13 cellular contexts compared by ENCODE assay signal in the genomic region with DNA sequence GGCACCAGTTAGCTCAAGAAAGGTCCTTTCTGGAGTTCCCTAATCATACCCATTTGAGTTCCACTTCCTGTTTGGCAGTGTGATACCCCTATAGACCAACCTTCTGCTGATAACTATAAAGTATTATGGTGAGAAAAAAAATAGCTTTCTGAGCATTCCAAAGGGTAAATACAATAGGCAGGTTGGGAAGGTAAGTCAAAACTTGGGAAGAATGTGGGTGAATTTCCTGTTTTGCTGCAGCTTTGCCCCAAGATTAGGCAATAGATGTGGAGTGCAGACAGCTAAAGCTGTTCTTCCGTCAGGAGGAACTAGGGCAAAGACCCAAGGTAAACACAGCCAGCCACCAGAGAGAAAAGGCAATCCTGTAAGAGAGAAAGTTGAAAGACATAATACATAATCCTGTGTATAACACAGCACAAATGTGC. TPM values are rescaled to one million over a fixed set of nuclear protein-coding genes. Genes with fewer than 3 reads are reported as not detected.
DNase-seq lines count a peak whose midpoint lies in the region; ATAC-seq and TF ChIP-seq lines count a peak whose summit lies in the region.
"Had no signal": no experiment of that assay in that cellular context is flagged by ENCODE, and none has a peak within 500 bp of the region (broad histone marks: within the 10 kb centered on the region; RNA-seq: fewer than 3 reads in every experiment).

No MANE protein-coding gene starts in this region.

- peak overlapping the region; percentile 11 to 73 (median 56) for H3K27ac ChIP-seq in body of pancreas

- H3K9me3 ChIP-seq in body of pancreas = no peaks in the 10 kb centered on the region

- no peaks in the 10 kb centered on the region for H3K36me3 ChIP-seq in body of pancreas (replicated peaks in 1 of 2; ENCODE audit: insufficient read depth in 1 of 2, low read depth in 2 of 2)

- H3K4me3 ChIP-seq in body of pancreas = no peak overlapping the region

- peak; percentile 85 for ATAC-seq in body of pancreas
- peak; percentile 95 for ATAC-seq in left colon
- ATAC-seq: stimulated activated effector memory CD8-positive, alpha-beta T cell treated with anti-CD3 and anti-CD28 coated beads, Interleukin-12 subunit alpha, Interleukin-12 subunit beta, amount 100 ng/mL, for 72 hours had no signal

- intact Hi-C loops in body of pancreas (cut with DNase I) = no loop called here
- intact Hi-C loops in left colon (cut with DNase I, micrococcal nuclease) = no loop called here

- WGBS in body of pancreas, 2 donors = 0 to 7% methylated on average over 1 of the region's 1 CpG

- in situ Hi-C loops in KBM-7 (cut with MboI; ENCODE audit: low pct_unique_long_range_greater_than_20kb, low sequenced_read_pairs) = no loop called here

- no peak for TF ChIP-seq POLR2A in body of pancreas (IDR thresholded peaks at IDR 0.05)

- TF ChIP-seq CTCF in body of pancreas (IDR thresholded peaks at IDR 0.05) (peak in 1 of 7 experiments; percentile 3), GM20000 (IDR thresholded peaks at IDR 0.05; ENCODE audit: extremely low read depth, missing control alignments) (no peak)

- peaks cover 33% of the 10 kb centered on the region for H3K4me1 ChIP-seq in body of pancreas

- no peaks in the 10 kb centered on the region for H3K27me3 ChIP-seq in body of pancreas

- DNase-seq in AG08395 (ENCODE audit: low spot score) (peak; percentile 12), KBM-7 (peak; percentile 53), body of pancreas (peak; percentile 45 to 76 (median 60)), left colon (peak; percentile 27 to 48), NCI-H146 treated with DMSO at 0.1 percent for 48 hours (lab: John Stamatoyannopoulos, UW; ENCODE audit: unreplicated experiment) (no peak), GM20000 (ENCODE audit: low spot score) (no peak), amygdala (lab: John Stamatoyannopoulos, UW) (no peak)
- DNase-seq in activated effector memory CD4-positive, alpha-beta T cell treated with Interleukin-2 at 50 U/mL for 16 hours = no peak
- DNase-seq: activated naive CD8-positive, alpha-beta T cell treated with anti-CD3 and anti-CD28 coated beads for 36 hours; DMS79 treated with DMSO at 0.1 percent for 48 hours; NCI-H526 had no signal

RNA-seq across cellular contexts. Expression of gene GUCA2A, which starts 49.9 kb away (rescaled TPM):
- total RNA-seq in body of pancreas (not detected), left colon (1,000 to 10,000 TPM; 1,178 to 2,096 TPM)
- total RNA-seq: activated naive CD8-positive, alpha-beta T cell treated with anti-CD3 and anti-CD28 coated beads for 36 hours; mononuclear cell had no signal

Comparison
In these comparisons a context has a peak if more than half of its experiments do, and no peak if none do; other contexts are left out.
1. DNase-seq: peak in AG08395 (single experiment), KBM-7 (single experiment), body of pancreas (4 of 4) and left colon (2 of 2); none in NCI-H146 treated with DMSO at 0.1 percent for 48 hours (single experiment), GM20000 (single experiment), amygdala (0 of 56) and activated effector memory CD4-positive, alpha-beta T cell treated with Interleukin-2 at 50 U/mL for 16 hours (single experiment).
2. RNA of gene GUCA2A, which starts 49.9 kb away (total RNA-seq): 1,178 to 2,096 TPM in left colon; not detected in body of pancreas; every median in the first group is over 1,000 times any median in the second.